ENCODE assay signal across 11 cellular contexts in genomic region chr12:109099426-109100020, GRCh38. TPM values are rescaled to one million over a fixed set of nuclear protein-coding genes. Genes with fewer than 3 reads are reported as not detected.
DNase-seq lines count a peak whose midpoint lies in the region; ATAC-seq and TF ChIP-seq lines count a peak whose summit lies in the region.
"Had no signal": no experiment of that assay in that cellular context is flagged by ENCODE, and none has a peak within 500 bp of the region (broad histone marks: within the 10 kb centered on the region; RNA-seq: fewer than 3 reads in every experiment).

No MANE protein-coding gene starts in this region.

- no peak overlapping the region; a peak in 1 of 4 replicates for H3K27ac ChIP-seq in SK-N-SH (ENCODE audit: low read depth in 2 of 2, low read length in 1 of 2)
- H3K27ac ChIP-seq in iPS-20b (ENCODE audit: low read length) = no peak overlapping the region
- H3K27ac ChIP-seq: SJSA1 had no signal

- H3K9me3 ChIP-seq in SK-N-SH (no peaks in the 10 kb centered on the region), iPS-20b (ENCODE audit: insufficient read depth, low read depth, low read length) (no peaks in the 10 kb centered on the region)
- H3K9me3 ChIP-seq: SJSA1 had no signal

- H3K36me3 Mint-ChIP-seq in activated CD8-positive, alpha-beta T cell treated with anti-CD3 and anti-CD28 coated beads, Interleukin-2, amount 10 ng/mL, durations not matched to agents 7 days and 5 days (ENCODE audit: low read depth) = peaks cover 47% of the 10 kb centered on the region
- peaks cover 10% of the 10 kb centered on the region for H3K36me3 Mint-ChIP-seq in stimulated activated memory B cell treated with anti-CD40 and anti-IgM and Interleukin-4, amounts not matched to agents 10 μg/mL and 1 μg/mL and 100 μg/mL, for 72 hours

- H3K9ac ChIP-seq in SK-N-SH = peak overlapping the region; percentile 74
- H3K9ac ChIP-seq in iPS-20b (ENCODE audit: low read depth, low read length) = peak overlapping the region; percentile 93; the same call in 1 of the 2 replicates

- no peaks in the 10 kb centered on the region for H4K20me1 ChIP-seq in SK-N-SH (ENCODE audit: insufficient read depth)

- DNase-seq in SK-N-SH (no peak), NCI-H226 (no peak), amygdala (lab: John Stamatoyannopoulos, UW) (no peak)
- peak; percentile 31 for DNase-seq in activated CD8-positive, alpha-beta T cell treated with anti-CD3 and anti-CD28 coated beads, Interleukin-2, amount 10 ng/mL, durations not matched to agents 7 days and 5 days
- DNase-seq: midbrain; stimulated activated naive CD4-positive, alpha-beta T cell treated with Interleukin-2 at 50 U/mL for 16 hours had no signal

- no peak for TF ChIP-seq RAD21 in SK-N-SH (IDR thresholded peaks at IDR 0.05; ENCODE audit: low read length)

- no peaks in the 10 kb centered on the region for H3K9me3 Mint-ChIP-seq in activated CD8-positive, alpha-beta T cell treated with anti-CD3 and anti-CD28 coated beads, Interleukin-2, amount 10 ng/mL, durations not matched to agents 7 days and 5 days (ENCODE audit: insufficient read depth)
- H3K9me3 Mint-ChIP-seq in stimulated activated memory B cell treated with anti-CD40 and anti-IgM and Interleukin-4, amounts not matched to agents 10 μg/mL and 1 μg/mL and 100 μg/mL, for 72 hours = no peaks in the 10 kb centered on the region

- CTCF ChIA-PET in SK-N-SH (lab: Yijun Ruan, JAX) = interaction anchor here (0.8 to 2.7 kb wide), 6 partner anchors 8 to 536 kb away, joined by 3 to 26 read pairs (median 3); partner anchors contain the start of gene ACACB
- CTCF ChIA-PET in activated CD8-positive, alpha-beta T cell treated with anti-CD3 and anti-CD28 coated beads, Interleukin-2, amount 10 ng/mL, durations not matched to agents 7 days and 5 days (lab: Charles Lee) = interaction anchor here (0.7 to 3.5 kb wide), 5 partner anchors 12 to 481 kb away, joined by 3 to 26 read pairs (median 3); no protein-coding TSS in a partner anchor

- WGBS in SK-N-SH (ENCODE audit: low lambda C conversion rate) = 90% methylated on average over 12 of the region's 12 CpGs

- H3K4me1 ChIP-seq in SK-N-SH (ENCODE audit: control insufficient read depth in 1 of 2, insufficient read depth in 2 of 2, low read depth in 1 of 2, low read length in 1 of 2) = peaks cover 2 to 5% of the 10 kb centered on the region in 2 experiments; a peak in 2 of 4 replicates
- H3K4me1 ChIP-seq in iPS-20b (ENCODE audit: insufficient read depth, low read length) = peaks cover 5% of the 10 kb centered on the region; the same call in 1 of the 2 replicates

- H3K27me3 ChIP-seq in SK-N-SH (ENCODE audit: insufficient read depth) (no peaks in the 10 kb centered on the region), iPS-20b (ENCODE audit: insufficient read depth, low read length) (no peaks in the 10 kb centered on the region)
- H3K27me3 ChIP-seq: SJSA1 had no signal

- no peak overlapping the region for H2AFZ ChIP-seq in SK-N-SH (ENCODE audit: low read depth)

- H3F3A ChIP-seq in SK-N-SH (replicated peaks; ENCODE audit: insufficient read depth) = no peaks in the 10 kb centered on the region

- H3K4me1 Mint-ChIP-seq in activated CD8-positive, alpha-beta T cell treated with anti-CD3 and anti-CD28 coated beads, Interleukin-2, amount 10 ng/mL, durations not matched to agents 7 days and 5 days (ENCODE audit: low read depth) = peaks cover 24% of the 10 kb centered on the region
- peaks cover 27% of the 10 kb centered on the region for H3K4me1 Mint-ChIP-seq in stimulated activated memory B cell treated with anti-CD40 and anti-IgM and Interleukin-4, amounts not matched to agents 10 μg/mL and 1 μg/mL and 100 μg/mL, for 72 hours

- H3K4me3 ChIP-seq in SK-N-SH (ENCODE audit: low read depth in 2 of 2, low read length in 1 of 2) = peak overlapping the region; percentile 66 to 70; a peak in 3 of 4 replicates
- peak overlapping the region; percentile 95 for H3K4me3 ChIP-seq in iPS-20b (ENCODE audit: low read length)

- ATAC-seq in SK-N-SH treated with all-trans-retinoic acid at 6 μM for 48 hours (no peak), GM21447 (IDR thresholded peaks at IDR 0.05; ENCODE audit: unreplicated experiment) (no peak)
- no peak for ATAC-seq in activated CD8-positive, alpha-beta T cell treated with anti-CD3 and anti-CD28 coated beads, Interleukin-2, amount 10 ng/mL, durations not matched to agents 7 days and 5 days
- no peak for ATAC-seq in stimulated activated memory B cell treated with anti-CD40 and anti-IgM and Interleukin-4, amounts not matched to agents 10 μg/mL and 1 μg/mL and 100 μg/mL, for 72 hours

- peaks cover 18% of the 10 kb centered on the region for H3K79me2 ChIP-seq in SK-N-SH (ENCODE audit: insufficient read depth)

- no peak for TF ChIP-seq CTCF in SK-N-SH (IDR thresholded peaks at IDR 0.05)

- H3K36me3 ChIP-seq in SK-N-SH (replicated peaks in 1 of 2; ENCODE audit: control insufficient read depth in 1 of 2, insufficient read depth in 2 of 2, low read length in 1 of 2) (peaks cover 24 to 25% of the 10 kb centered on the region in 2 experiments), iPS-20b (ENCODE audit: insufficient read depth, low read depth, low read length) (peaks cover 61% of the 10 kb centered on the region)

- no peak for TF ChIP-seq EP300 in SK-N-SH (IDR thresholded peaks at IDR 0.05; ENCODE audit: borderline replicate concordance in 1 of 2, low read depth in 1 of 2, low read length in 1 of 2)

- peak overlapping the region; percentile 93 for H3K4me2 ChIP-seq in SK-N-SH

- H3K9me2 ChIP-seq in SK-N-SH = no peaks in the 10 kb centered on the region

- POLR2A ChIA-PET in SK-N-SH (lab: Yijun Ruan, JAX) = no interaction called here
- POLR2A ChIA-PET in activated CD8-positive, alpha-beta T cell treated with anti-CD3 and anti-CD28 coated beads, Interleukin-2, amount 10 ng/mL, durations not matched to agents 7 days and 5 days (lab: Charles Lee) = interaction anchor here (1.3 to 1.5 kb wide), 2 partner anchors 45 to 378 kb away, joined by 4 to 5 read pairs; partner anchors contain the start of genes KCTD10 and UBE3B

- no peaks in the 10 kb centered on the region for H3K27me3 Mint-ChIP-seq in activated CD8-positive, alpha-beta T cell treated with anti-CD3 and anti-CD28 coated beads, Interleukin-2, amount 10 ng/mL, durations not matched to agents 7 days and 5 days (ENCODE audit: low read depth)
- no peaks in the 10 kb centered on the region for H3K27me3 Mint-ChIP-seq in stimulated activated memory B cell treated with anti-CD40 and anti-IgM and Interleukin-4, amounts not matched to agents 10 μg/mL and 1 μg/mL and 100 μg/mL, for 72 hours

- peak overlapping the region; percentile 74 for H3K4me3 Mint-ChIP-seq in activated CD8-positive, alpha-beta T cell treated with anti-CD3 and anti-CD28 coated beads, Interleukin-2, amount 10 ng/mL, durations not matched to agents 7 days and 5 days
- H3K4me3 Mint-ChIP-seq in stimulated activated memory B cell treated with anti-CD40 and anti-IgM and Interleukin-4, amounts not matched to agents 10 μg/mL and 1 μg/mL and 100 μg/mL, for 72 hours = no peak overlapping the region

- H3K27ac Mint-ChIP-seq in activated CD8-positive, alpha-beta T cell treated with anti-CD3 and anti-CD28 coated beads, Interleukin-2, amount 10 ng/mL, durations not matched to agents 7 days and 5 days = peak overlapping the region; percentile 39
- peak overlapping the region; percentile 45 for H3K27ac Mint-ChIP-seq in stimulated activated memory B cell treated with anti-CD40 and anti-IgM and Interleukin-4, amounts not matched to agents 10 μg/mL and 1 μg/mL and 100 μg/mL, for 72 hours

TF ChIP-seq in SK-N-SH, 30 proteins besides CTCF, POLR2A, EP300 and RAD21 (continues in another document):
- no peak for TF ChIP-seq GATA2 (CRISPR knock-in tag; IDR thresholded peaks at IDR 0.05)
- no peak for TF ChIP-seq TAF1 (IDR thresholded peaks at IDR 0.05; ENCODE audit: borderline replicate concordance, low read depth, low read length)
- TF ChIP-seq NFIC (IDR thresholded peaks at IDR 0.05; ENCODE audit: borderline replicate concordance) = no peak
- no peak for TF ChIP-seq FOSL2 (IDR thresholded peaks at IDR 0.05; ENCODE audit: borderline replicate concordance, low read depth)
- no peak for TF ChIP-seq JUND (IDR thresholded peaks at IDR 0.05)
- TF ChIP-seq YY1 (IDR thresholded peaks at IDR 0.05; ENCODE audit: low read depth) = no peak
- no peak for TF ChIP-seq ELF1 (IDR thresholded peaks at IDR 0.05)
- TF ChIP-seq RCOR1 (IDR thresholded peaks at IDR 0.05; ENCODE audit: low read length) = no peak

TF ChIP-seq in SK-N-SH treated with all-trans-retinoic acid at 6 μM for 48 hours, 23 proteins besides CTCF, POLR2A, EP300 and RAD21 (continues in another document):
- no peak for TF ChIP-seq ARNTL (CRISPR knock-in tag; IDR thresholded peaks at IDR 0.05; ENCODE audit: borderline replicate concordance, low read depth)
- no peak for TF ChIP-seq ISL1 (CRISPR knock-in tag; IDR thresholded peaks at IDR 0.05)
- no peak for TF ChIP-seq ESRRG (CRISPR knock-in tag; IDR thresholded peaks at IDR 0.05)
- TF ChIP-seq RARB (CRISPR knock-in tag; IDR thresholded peaks at IDR 0.05) = no peak

RNA-seq across cellular contexts. Expression of gene UNG, which starts 2.1 kb away (rescaled TPM):
- polyA plus RNA-seq in SK-N-SH (2012; rRNA removed) = 28.9 and 33.2 TPM in 2 replicates
- polyA plus RNA-seq in SK-N-SH (2012; cell fraction: cytosol; rRNA removed) = 36.3 and 41.1 TPM in 2 replicates
- 22.3 and 23.3 TPM in 2 replicates for polyA plus RNA-seq in SK-N-SH (2012; cell fraction: nucleus; rRNA removed)
- total RNA-seq in activated CD8-positive, alpha-beta T cell treated with anti-CD3 and anti-CD28 coated beads, Interleukin-2, amount 10 ng/mL, durations not matched to agents 7 days and 5 days = 10 to 100 TPM; 61.5 to 66.8 TPM

RNA-seq across cellular contexts. Expression of gene ALKBH2, which starts 6.3 kb away (rescaled TPM):
- 47.3 and 53.7 TPM in 2 replicates for polyA plus RNA-seq in SK-N-SH (2012; rRNA removed)
- 39.1 and 39.3 TPM in 2 replicates for polyA plus RNA-seq in SK-N-SH (2012; cell fraction: cytosol; rRNA removed)
- 88.6 and 122 TPM in 2 replicates for polyA plus RNA-seq in SK-N-SH (2012; cell fraction: nucleus; rRNA removed)
- 10 to 100 TPM; 10.8 to 15.3 TPM for total RNA-seq in activated CD8-positive, alpha-beta T cell treated with anti-CD3 and anti-CD28 coated beads, Interleukin-2, amount 10 ng/mL, durations not matched to agents 7 days and 5 days

RNA-seq across cellular contexts. Expression of gene ACACB, which starts 16.9 kb away (rescaled TPM):
- 4.5 and 6.1 TPM in 2 replicates for polyA plus RNA-seq in SK-N-SH (2012; rRNA removed)
- 1.7 and 2.7 TPM in 2 replicates for polyA plus RNA-seq in SK-N-SH (2012; cell fraction: cytosol; rRNA removed)
- 14.3 and 15.2 TPM in 2 replicates for polyA plus RNA-seq in SK-N-SH (2012; cell fraction: nucleus; rRNA removed)
- total RNA-seq in activated CD8-positive, alpha-beta T cell treated with anti-CD3 and anti-CD28 coated beads, Interleukin-2, amount 10 ng/mL, durations not matched to agents 7 days and 5 days = 10 to 100 TPM; 11.9 to 14.8 TPM

RNA-seq across cellular contexts. Expression of gene USP30, which starts 47.1 kb away (rescaled TPM):
- polyA plus RNA-seq in SK-N-SH (2012; rRNA removed) = 10.9 and 11.8 TPM in 2 replicates
- polyA plus RNA-seq in SK-N-SH (2012; cell fraction: cytosol; rRNA removed) = 9.7 and 11.0 TPM in 2 replicates
- polyA plus RNA-seq in SK-N-SH (2012; cell fraction: nucleus; rRNA removed) = 17.1 and 23.0 TPM in 2 replicates
- total RNA-seq in activated CD8-positive, alpha-beta T cell treated with anti-CD3 and anti-CD28 coated beads, Interleukin-2, amount 10 ng/mL, durations not matched to agents 7 days and 5 days = 1 to 10 TPM; 5.9 to 8.8 TPM
